ENCODE assay signal across 8 cellular contexts in genomic region chr1:21290546-21290944, GRCh38. TPM values are rescaled to one million over a fixed set of nuclear protein-coding genes. Genes with fewer than 3 reads are reported as not detected.
DNase-seq lines count a peak whose midpoint lies in the region; ATAC-seq and TF ChIP-seq lines count a peak whose summit lies in the region.

No MANE protein-coding gene starts in this region.

- peak overlapping the region; percentile 55 for H3K27ac ChIP-seq in smooth muscle cell (ENCODE audit: low read depth)

- H3K4me2 ChIP-seq in smooth muscle cell, result peak overlapping the region; percentile 95

- peak overlapping the region; percentile 62 for H3K9ac ChIP-seq in smooth muscle cell (ENCODE audit: low read depth)

- peaks cover 25% of the 10 kb centered on the region for H3K4me1 ChIP-seq in smooth muscle cell (ENCODE audit: low read depth)

- TF ChIP-seq CTCF in fibroblast of villous mesenchyme (IDR thresholded peaks at IDR 0.05; ENCODE audit: insufficient read depth, low read depth, low read length), result no peak
- no peak for TF ChIP-seq CTCF in smooth muscle cell (IDR thresholded peaks at IDR 0.05; ENCODE audit: borderline replicate concordance, insufficient read depth, poor library complexity, severe bottlenecking)

- H3K36me3 Mint-ChIP-seq in T-helper 17 cell (ENCODE audit: low read depth), result peaks cover 4% of the 10 kb centered on the region

- H3K4me3 ChIP-seq in fibroblast of villous mesenchyme (ENCODE audit: low read depth, low read length) (peak overlapping the region; percentile 67), smooth muscle cell (peak overlapping the region; percentile 60)

- no peaks in the 10 kb centered on the region for H3K27me3 ChIP-seq in smooth muscle cell (ENCODE audit: low read depth)

- peak; percentile 28 for DNase-seq in activated CD4-positive, alpha-beta T cell treated with anti-CD3 and anti-CD28 coated beads, Interleukin-2, amount 50 U/mL, for 1 hour
- DNase-seq in activated CD4-positive, alpha-beta T cell treated with anti-CD3 and anti-CD28 coated beads for 48 hours, result no peak
- no peak for DNase-seq in T-helper 17 cell
- DNase-seq in fibroblast of villous mesenchyme (ENCODE audit: low read depth), result no peak
- DNase-seq in smooth muscle cell (lab: John Stamatoyannopoulos, UW; ENCODE audit: unreplicated experiment), result no peak
- no peak for DNase-seq in dermis blood vessel endothelial cell
- no peak for DNase-seq in SIG-M5 treated with dmso at 0.1 percent for 504 hours (lab: John Stamatoyannopoulos, UW; ENCODE audit: unreplicated experiment)
- DNase-seq in AG08396 (ENCODE audit: low spot score), result no peak

- ATAC-seq in T-helper 17 cell, result no peak

- H3K27me3 Mint-ChIP-seq in T-helper 17 cell, result no peaks in the 10 kb centered on the region

- H3K9me3 ChIP-seq in T-helper 17 cell (ENCODE audit: control insufficient read depth, low read length, poor library complexity, severe bottlenecking) (no peaks in the 10 kb centered on the region), smooth muscle cell (replicated peaks; ENCODE audit: low read depth) (no peaks in the 10 kb centered on the region)

- H3F3A ChIP-seq in smooth muscle cell (ENCODE audit: low read depth), result peaks cover 18% of the 10 kb centered on the region

- peak overlapping the region; percentile 100 for H3K27ac Mint-ChIP-seq in T-helper 17 cell

- 15% methylated on average over 9 of the region's 9 CpGs for WGBS in smooth muscle cell (ENCODE audit: low lambda C conversion rate)

- H4K20me1 ChIP-seq in smooth muscle cell (ENCODE audit: low read depth), result peaks cover 45% of the 10 kb centered on the region

- H3K4me1 Mint-ChIP-seq in T-helper 17 cell, result peaks cover 52% of the 10 kb centered on the region

- no peaks in the 10 kb centered on the region for H3K36me3 ChIP-seq in smooth muscle cell (ENCODE audit: low read depth)

- H3K4me3 Mint-ChIP-seq in T-helper 17 cell, result peak overlapping the region; percentile 95

- H2AFZ ChIP-seq in smooth muscle cell (ENCODE audit: low read depth), result no peak overlapping the region

- H3K79me2 ChIP-seq in smooth muscle cell (ENCODE audit: low read depth), result peaks cover 92% of the 10 kb centered on the region

RNA-seq across cellular contexts. Expression of gene ECE1, which starts 0.3 kb away (rescaled TPM):
- 100 to 1,000 TPM; 116 to 117 TPM for total RNA-seq in T-helper 17 cell
- 127 and 141 TPM in 2 replicates for total RNA-seq in fibroblast of villous mesenchyme
- total RNA-seq in smooth muscle cell, result 63.8 and 129 TPM in 2 replicates
- polyA plus RNA-seq in smooth muscle cell, result 101 and 108 TPM in 2 replicates
- 223 and 442 TPM in 2 replicates for total RNA-seq in dermis blood vessel endothelial cell
